In genomic region chr16:89149386-89149785, GRCh38 we compare ENCODE assay signal across 29 cellular contexts. TPM values are rescaled to one million over a fixed set of nuclear protein-coding genes. Genes with fewer than 3 reads are reported as not detected.
DNase-seq lines count a peak whose midpoint lies in the region; ATAC-seq and TF ChIP-seq lines count a peak whose summit lies in the region.
"Had no signal": no experiment of that assay in that cellular context is flagged by ENCODE, and none has a peak within 500 bp of the region (broad histone marks: within the 10 kb centered on the region; RNA-seq: fewer than 3 reads in every experiment).

No MANE protein-coding gene starts in this region.

- peaks cover 83% of the 10 kb centered on the region for H3K36me3 ChIP-seq in OCI-LY7 (ENCODE audit: insufficient read depth, low read length)
- H3K36me3 ChIP-seq: SJCRH30 had no signal

- no peaks in the 10 kb centered on the region for H3K79me2 ChIP-seq in OCI-LY7 (ENCODE audit: insufficient read depth, low read depth, low read length)

- ATAC-seq in HG03039 (IDR thresholded peaks at IDR 0.05; ENCODE audit: unreplicated experiment), result no peak
- ATAC-seq: A549; activated T-cell treated with anti-CD3 and anti-CD28 coated beads, Interleukin-2, amount 50 U/mL, for 4 hours; HepG2; stimulated activated memory B cell treated with anti-CD40 and anti-IgM and Interleukin-4, amounts not matched to agents 10 μg/mL and 1 μg/mL and 100 μg/mL, for 72 hours had no signal

- no peak overlapping the region for H2AFZ ChIP-seq in OCI-LY7 (ENCODE audit: low read length)

- H4K20me1 ChIP-seq in OCI-LY7 (ENCODE audit: insufficient read depth, low read length), result no peaks in the 10 kb centered on the region

- intact Hi-C loops in activated naive CD4-positive, alpha-beta T cell treated with anti-CD3 and anti-CD28 coated beads for 36 hours (cut with micrococcal nuclease), result no loop called here
- intact Hi-C loops in OCI-LY7 (cut with micrococcal nuclease; ENCODE audit: unreplicated experiment), result no loop called here

- no peak overlapping the region for H3K4me2 ChIP-seq in OCI-LY7 (ENCODE audit: low read length)
- H3K4me2 ChIP-seq: A549 had no signal

- no TSS peak for BruUV-seq in OCI-LY7 (replicated peaks; lab: Mats Ljungman, UMichigan)

- H3K4me3 ChIP-seq in OCI-LY7 (ENCODE audit: low read depth, low read length, poor library complexity, severe bottlenecking), result no peak overlapping the region
- H3K4me3 ChIP-seq: A549, cardiac muscle cell, right atrium auricular region, SJCRH30, spleen, vagina had no signal

- H3K27ac ChIP-seq in OCI-LY7 (ENCODE audit: low read depth, low read length, poor library complexity, severe bottlenecking), result no peak overlapping the region
- peak overlapping the region; percentile 22 for H3K27ac ChIP-seq in epithelial cell of prostate
- H3K27ac ChIP-seq: A549, cardiac muscle cell, right atrium auricular region, SJCRH30, spleen, vagina had no signal

- H3K4me3 Mint-ChIP-seq in activated naive CD4-positive, alpha-beta T cell treated with anti-CD3 and anti-CD28 coated beads for 36 hours, result no peak overlapping the region
- H3K4me3 Mint-ChIP-seq: activated naive CD4-positive, alpha-beta T cell treated with anti-CD3 and anti-CD28 coated beads, Interleukin-2, amount 10 ng/mL, durations not matched to agents 7 days and 5 days; activated T-cell treated with anti-CD3 and anti-CD28 coated beads, Interleukin-2, amount 50 U/mL, for 4 hours; B cell; dendritic cell treated with granulocyte-macrophage colony-stimulating factor and Interleukin-4, amounts not matched to agents 40 ng/mL and 50 ng/mL, for 4 days; memory B cell; stimulated activated memory B cell treated with anti-CD40 and anti-IgM and Interleukin-4, amounts not matched to agents 10 μg/mL and 1 μg/mL and 100 μg/mL, for 72 hours had no signal

- POLR2A ChIA-PET in OCI-LY7 (lab: Charles Lee), result no interaction called here

- peaks cover 26% of the 10 kb centered on the region for H3K36me3 Mint-ChIP-seq in activated naive CD4-positive, alpha-beta T cell treated with anti-CD3 and anti-CD28 coated beads for 36 hours (ENCODE audit: low read depth)

- CTCF ChIA-PET in activated naive CD4-positive, alpha-beta T cell treated with anti-CD3 and anti-CD28 coated beads for 36 hours (lab: Charles Lee), result no interaction called here
- CTCF ChIA-PET in OCI-LY7 (lab: Charles Lee; ENCODE audit: unreplicated experiment), result no interaction called here

- H3K9me3 Mint-ChIP-seq in activated naive CD4-positive, alpha-beta T cell treated with anti-CD3 and anti-CD28 coated beads for 36 hours, result peaks cover 4% of the 10 kb centered on the region

- peak overlapping the region; percentile 20 for H3K27ac Mint-ChIP-seq in activated naive CD4-positive, alpha-beta T cell treated with anti-CD3 and anti-CD28 coated beads for 36 hours
- H3K27ac Mint-ChIP-seq: B cell; dendritic cell treated with granulocyte-macrophage colony-stimulating factor and Interleukin-4, amounts not matched to agents 40 ng/mL and 50 ng/mL, for 4 days; memory B cell; stimulated activated memory B cell treated with anti-CD40 and anti-IgM and Interleukin-4, amounts not matched to agents 10 μg/mL and 1 μg/mL and 100 μg/mL, for 72 hours had no signal

- no peak for TF ChIP-seq CTCF in OCI-LY7 (conservative IDR thresholded peaks at IDR 0.05; ENCODE audit: low read length)

- no peak for DNase-seq in activated naive CD4-positive, alpha-beta T cell treated with anti-CD3 and anti-CD28 coated beads for 36 hours
- DNase-seq in activated naive CD4-positive, alpha-beta T cell treated with anti-CD3 and anti-CD28 coated beads, Interleukin-2, amount 50 U/mL, for 16 hours, result no peak
- DNase-seq in OCI-LY7 (ENCODE audit: low spot score) (peak; percentile 58), epithelial cell of prostate (ENCODE audit: low read depth, low spot score) (no peak), retina (peak; percentile 16), COLO668 (lab: John Stamatoyannopoulos, UW; ENCODE audit: unreplicated experiment) (no peak), T1000 (lab: John Stamatoyannopoulos, UW) (no peak)
- DNase-seq: activated CD4-positive, alpha-beta T cell treated with anti-CD3 and anti-CD28 coated beads for 1 hour; activated naive CD4-positive, alpha-beta T cell treated with anti-CD3 and anti-CD28 coated beads, Interleukin-2, amount 10 ng/mL, durations not matched to agents 7 days and 5 days; activated T-cell treated with anti-CD3 and anti-CD28 coated beads, Interleukin-2, amount 50 U/mL, for 4 hours; anterior cingulate cortex; naive B cell; NCI-H2107; stimulated activated CD4-positive, alpha-beta T cell treated with anti-CD3 and anti-CD28 coated beads, Interleukin-2, amount 100 ng/mL, for 48 hours had no signal

- no peaks in the 10 kb centered on the region for H3K27me3 Mint-ChIP-seq in activated naive CD4-positive, alpha-beta T cell treated with anti-CD3 and anti-CD28 coated beads for 36 hours (ENCODE audit: low read depth)
- H3K27me3 Mint-ChIP-seq: activated naive CD4-positive, alpha-beta T cell treated with anti-CD3 and anti-CD28 coated beads, Interleukin-2, amount 10 ng/mL, durations not matched to agents 7 days and 5 days; B cell; memory B cell; naive B cell; stimulated activated memory B cell treated with anti-CD40 and anti-IgM and Interleukin-4, amounts not matched to agents 10 μg/mL and 1 μg/mL and 100 μg/mL, for 72 hours had no signal

- no peaks in the 10 kb centered on the region for H3K9me2 ChIP-seq in OCI-LY7 (ENCODE audit: insufficient read depth, low read length)

- no peaks in the 10 kb centered on the region for H3K4me1 Mint-ChIP-seq in activated naive CD4-positive, alpha-beta T cell treated with anti-CD3 and anti-CD28 coated beads for 36 hours (ENCODE audit: low read depth)
- H3K4me1 Mint-ChIP-seq: activated naive CD4-positive, alpha-beta T cell treated with anti-CD3 and anti-CD28 coated beads, Interleukin-2, amount 10 ng/mL, durations not matched to agents 7 days and 5 days had no signal

- H3K4me1 ChIP-seq in OCI-LY7 (ENCODE audit: insufficient read depth, low read length, poor library complexity, severe bottlenecking), result peaks cover 9% of the 10 kb centered on the region
- H3K4me1 ChIP-seq: A549 had no signal

- H3K9me3 ChIP-seq in OCI-LY7 (ENCODE audit: low read length), result peaks cover 11% of the 10 kb centered on the region; the same call in 1 of the 2 replicates
- H3K9me3 ChIP-seq: A549, vagina had no signal

RNA-seq across cellular contexts. Expression of gene CDH15, which starts 22.2 kb away (rescaled TPM):
- not detected for total RNA-seq in activated naive CD4-positive, alpha-beta T cell treated with anti-CD3 and anti-CD28 coated beads for 36 hours
- not detected in 2 replicates for total RNA-seq in OCI-LY7 (2014; rRNA removed; shearing (Covaris generic))
- total RNA-seq in OCI-LY7 (2022), result not detected in 2 replicates
- total RNA-seq: activated CD8-positive, alpha-beta memory T cell treated with anti-CD3 and anti-CD28 coated beads for 36 hours; activated T-cell treated with anti-CD3 and anti-CD28 coated beads, Interleukin-2, amount 50 U/mL, for 4 hours; B cell; right atrium auricular region; vagina had no signal

RNA-seq across cellular contexts. Expression of gene SLC22A31, which starts 51.0 kb away (rescaled TPM):
- total RNA-seq in activated naive CD4-positive, alpha-beta T cell treated with anti-CD3 and anti-CD28 coated beads for 36 hours, result under 1 TPM; 0.31 to 0.64 TPM
- not detected in 2 replicates for total RNA-seq in OCI-LY7 (2014; rRNA removed; shearing (Covaris generic))
- total RNA-seq in OCI-LY7 (2022), result not detected in 2 replicates
- total RNA-seq: activated CD8-positive, alpha-beta memory T cell treated with anti-CD3 and anti-CD28 coated beads for 36 hours; B cell; osteoblast; SJCRH30; temporal lobe; vagina had no signal

RNA-seq across cellular contexts. Expression of gene ACSF3, which starts 55.7 kb away (rescaled TPM):
- 10 to 100 TPM; 26.1 to 26.7 TPM for total RNA-seq in activated naive CD4-positive, alpha-beta T cell treated with anti-CD3 and anti-CD28 coated beads for 36 hours
- total RNA-seq in OCI-LY7 (2014; rRNA removed; shearing (Covaris generic)), result 97.9 and 112 TPM in 2 replicates
- 143 and 149 TPM in 2 replicates for total RNA-seq in OCI-LY7 (2022)

Comparison
In these comparisons a context has a peak if more than half of its experiments do, and no peak if none do; other contexts are left out.
1. DNase-seq: peak in OCI-LY7 (single experiment) and retina (single experiment); none in activated naive CD4-positive, alpha-beta T cell treated with anti-CD3 and anti-CD28 coated beads for 36 hours (single experiment), activated naive CD4-positive, alpha-beta T cell treated with anti-CD3 and anti-CD28 coated beads, Interleukin-2, amount 50 U/mL, for 16 hours (single experiment), epithelial cell of prostate (single experiment), COLO668 (single experiment) and T1000 (single experiment).